In the genomic region with DNA sequence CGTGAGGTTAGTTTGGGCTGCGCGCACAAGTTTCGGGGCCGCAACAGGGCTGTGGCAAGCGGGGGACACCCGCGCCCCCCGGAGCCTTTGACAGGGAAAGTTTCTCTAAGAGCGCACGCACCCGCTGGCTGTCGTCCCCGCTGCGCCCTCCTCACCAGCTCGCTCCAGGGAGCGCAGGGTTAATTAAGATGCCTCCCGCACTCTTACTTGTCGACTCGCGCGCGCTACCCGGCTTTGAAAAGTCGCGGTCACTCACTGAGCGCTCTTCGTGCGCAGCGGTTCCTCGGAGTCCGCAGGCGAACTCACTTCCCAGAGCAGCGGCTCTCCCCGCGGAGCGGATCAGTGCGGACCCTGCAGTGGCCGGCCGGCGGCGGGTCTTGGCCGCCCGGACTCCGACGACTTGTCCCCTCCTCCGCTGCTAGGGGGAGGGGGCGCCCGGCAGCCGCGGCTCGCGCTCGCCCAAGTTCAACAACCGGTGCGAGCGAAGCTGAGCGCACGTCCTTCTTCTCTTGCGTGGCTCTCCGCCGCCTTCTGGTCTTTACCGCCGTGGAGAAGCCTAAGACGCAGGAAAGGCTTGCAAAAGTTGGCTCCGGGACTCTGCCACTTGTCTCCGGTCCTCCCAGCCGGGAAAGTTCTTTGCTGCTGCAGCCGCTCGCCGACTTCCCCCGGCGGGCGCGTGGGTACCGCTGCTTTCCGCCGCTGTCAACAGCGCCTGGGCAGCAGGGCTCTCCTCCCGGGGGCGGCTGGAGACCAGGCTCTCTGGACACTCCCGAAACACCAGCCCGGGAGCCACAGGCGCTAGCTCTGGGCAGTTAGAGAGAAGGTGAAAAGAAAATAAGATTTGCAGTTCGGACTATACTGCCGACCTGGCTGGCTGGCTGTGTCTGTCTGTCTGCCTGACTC, we compare ENCODE assay signal across 8 cellular contexts. TPM values are rescaled to one million over a fixed set of nuclear protein-coding genes. Genes with fewer than 3 reads are reported as not detected.
DNase-seq lines count a peak whose midpoint lies in the region; ATAC-seq, FAIRE-seq and TF ChIP-seq lines count a peak whose summit lies in the region.

No MANE protein-coding gene starts in this region.

- no peaks in the 10 kb centered on the region for H3K27me3 ChIP-seq in body of pancreas
- no peaks in the 10 kb centered on the region for H3K27me3 ChIP-seq in small intestine (ENCODE audit: control insufficient read depth in 2 of 2, insufficient read depth in 2 of 2, low read length in 2 of 2)

- peak; percentile 25 for ATAC-seq in GM18907 (IDR thresholded peaks at IDR 0.05; ENCODE audit: unreplicated experiment)
- ATAC-seq in HG03439 (IDR thresholded peaks at IDR 0.05; ENCODE audit: unreplicated experiment): peak; percentile 0
- peak; percentile 0 for ATAC-seq in body of pancreas
- no peak for ATAC-seq in GM18870 (IDR thresholded peaks at IDR 0.05; ENCODE audit: unreplicated experiment)

- H3K36me3 ChIP-seq in body of pancreas (replicated peaks in 1 of 2; ENCODE audit: insufficient read depth in 1 of 2, low read depth in 2 of 2) (no peaks in the 10 kb centered on the region), small intestine (ENCODE audit: control insufficient read depth in 2 of 2, insufficient read depth in 2 of 2, low read length in 2 of 2) (no peaks in the 10 kb centered on the region)

- TF ChIP-seq CTCF in AG09309 (IDR thresholded peaks at IDR 0.05; ENCODE audit: control insufficient read depth, insufficient read depth, low read depth, low read length, missing control alignments) (no peak), body of pancreas (IDR thresholded peaks at IDR 0.05) (no peak)

- no peaks in the 10 kb centered on the region for H3K9me3 Mint-ChIP-seq in immature natural killer cell

- H3K4me1 ChIP-seq in body of pancreas: peaks cover 16% of the 10 kb centered on the region
- peaks cover 0 to 4% of the 10 kb centered on the region in 2 donors for H3K4me1 ChIP-seq in small intestine (ENCODE audit: control insufficient read depth in 2 of 2, insufficient read depth in 1 of 2, low read depth in 1 of 2, low read length in 1 of 2)

- H3K27ac ChIP-seq in body of pancreas (peak overlapping the region; percentile 96 to 100 (median 99)), small intestine (ENCODE audit: low read depth in 1 of 2, low read length in 1 of 2) (peak overlapping the region; percentile 99)

- peak overlapping the region; percentile 94 to 100 (median 97) for H3K27ac Mint-ChIP-seq in immature natural killer cell

- no peak for TF ChIP-seq POLR2A in body of pancreas (IDR thresholded peaks at IDR 0.05)

- intact Hi-C loops in body of pancreas (cut with DNase I): no loop called here

- H3K4me1 Mint-ChIP-seq in immature natural killer cell: peaks cover 38 to 52% of the 10 kb centered on the region in 2 donors

- H3K36me3 Mint-ChIP-seq in immature natural killer cell: peaks cover 3 to 5% (median 5%) of the 10 kb centered on the region in 3 donors

- 0% methylated on average over 20 to 86 of the region's 86 CpGs for WGBS in body of pancreas, 2 donors
- WGBS in small intestine, 3 donors: 0 to 1% (median 0%) methylated on average over 71 to 86 of the region's 86 CpGs

- no peak for FAIRE-seq in small intestine (lab: Jason Lieb, UNC)

- H3K27me3 Mint-ChIP-seq in immature natural killer cell (ENCODE audit: low read depth in 3 of 3): peaks cover 34 to 50% (median 38%) of the 10 kb centered on the region in 3 donors

- DNase-seq in AG09309 (ENCODE audit: low read depth) (no peak), SK-N-DZ (ENCODE audit: low spot score) (peak; percentile 63), body of pancreas (peak; percentile 66 to 68 (median 66)), immature natural killer cell (peak; percentile 48 to 66 (median 63)), small intestine (peak; percentile 58)

- H3K9me3 ChIP-seq in body of pancreas: no peaks in the 10 kb centered on the region
- no peaks in the 10 kb centered on the region for H3K9me3 ChIP-seq in small intestine (ENCODE audit: control insufficient read depth, low read depth)

- peak overlapping the region; percentile 88 to 99 (median 92) for H3K4me3 Mint-ChIP-seq in immature natural killer cell

- peak overlapping the region; percentile 95 for H3K4me3 ChIP-seq in AG09309 (ENCODE audit: control insufficient read depth, low read depth, low read length)
- H3K4me3 ChIP-seq in body of pancreas: peak overlapping the region; percentile 89 to 99
- H3K4me3 ChIP-seq in small intestine (ENCODE audit: low read depth in 1 of 2, low read length in 2 of 2): peak overlapping the region; percentile 77 to 97

RNA-seq across cellular contexts. Expression of a gene that starts 0.5 kb away (rescaled TPM):
- polyA plus RNA-seq in SK-N-DZ (2014; cell fraction: cytosol; rRNA removed): 20.6 and 20.9 TPM in 2 replicates
- polyA plus RNA-seq in SK-N-DZ (2014; cell fraction: nucleus; rRNA removed): 11.6 and 14.7 TPM in 2 replicates
- 100 to 1,000 TPM; 320 to 712 TPM for total RNA-seq in body of pancreas
- polyA plus RNA-seq in immature natural killer cell: 10 to 100 TPM; 18.7 to 58.4 (median 18.9) TPM
- polyA plus RNA-seq in small intestine: 10 to 100 TPM; 47.4 to 82.2 (median 50.3) TPM
